Comparison of ENCODE assay signal across 8 cellular contexts in genomic region chr17:79797492-79798295, GRCh38. TPM values are rescaled to one million over a fixed set of nuclear protein-coding genes. Genes with fewer than 3 reads are reported as not detected.
A peak's percentile ranks its signal among the peaks of the same experiment; 100 is the strongest.
DNase-seq lines count a peak whose midpoint lies in the region; ATAC-seq and TF ChIP-seq lines count a peak whose summit lies in the region.

No MANE protein-coding gene starts in this region.

- H3K4me3 ChIP-seq in IMR-90 (ENCODE audit: insufficient read depth, low read depth, low read length) = peak overlapping the region; percentile 44
- H3K4me3 ChIP-seq in kidney epithelial cell (ENCODE audit: low read depth, low read length) = peak overlapping the region; percentile 64
- peak overlapping the region; percentile 41 to 76 (median 70) for H3K4me3 ChIP-seq in tibial nerve

- H3K9me3 Mint-ChIP-seq in activated naive CD4-positive, alpha-beta T cell treated with anti-CD3 and anti-CD28 coated beads for 36 hours = no peaks in the 10 kb centered on the region
- no peaks in the 10 kb centered on the region for H3K9me3 Mint-ChIP-seq in activated naive CD8-positive, alpha-beta T cell treated with anti-CD3 and anti-CD28 coated beads for 36 hours

- H2AK9ac ChIP-seq in IMR-90 (replicated peaks; ENCODE audit: low read depth, low read length, poor library complexity) = no peak overlapping the region

- H3K14ac ChIP-seq in IMR-90 (replicated peaks; ENCODE audit: low read depth, low read length) = no peak overlapping the region

- H2BK20ac ChIP-seq in IMR-90 (ENCODE audit: low read depth, low read length) = no peak overlapping the region

- peaks cover 14% of the 10 kb centered on the region for H4K20me1 ChIP-seq in IMR-90 (ENCODE audit: insufficient read depth, low read length)

- peak overlapping the region; percentile 77 for H3K4me3 Mint-ChIP-seq in activated naive CD4-positive, alpha-beta T cell treated with anti-CD3 and anti-CD28 coated beads for 36 hours
- H3K4me3 Mint-ChIP-seq in activated naive CD8-positive, alpha-beta T cell treated with anti-CD3 and anti-CD28 coated beads for 36 hours = peak overlapping the region; percentile 81

- dilution Hi-C loops in IMR-90 (cut with HindIII; ENCODE audit: low sequenced_read_pairs, unreplicated experiment) = no loop called here

- TF ChIP-seq EP300 in tibial nerve (IDR thresholded peaks at IDR 0.05) = no peak

- no peaks in the 10 kb centered on the region for H3K36me3 Mint-ChIP-seq in activated naive CD4-positive, alpha-beta T cell treated with anti-CD3 and anti-CD28 coated beads for 36 hours (ENCODE audit: low read depth)
- no peaks in the 10 kb centered on the region for H3K36me3 Mint-ChIP-seq in activated naive CD8-positive, alpha-beta T cell treated with anti-CD3 and anti-CD28 coated beads for 36 hours

- H2BK15ac ChIP-seq in IMR-90 (ENCODE audit: low read depth, low read length) = no peak overlapping the region

- 0 out of 2 replicates have a peak overlapping the region, but pooled peaks have one; percentile 8 for H3K4ac ChIP-seq in IMR-90 (ENCODE audit: low read depth, low read length)

- peak overlapping the region; percentile 80 for H2AFZ ChIP-seq in IMR-90 (replicated peaks; ENCODE audit: low read length, poor library complexity)

- H4K91ac ChIP-seq in IMR-90 (ENCODE audit: insufficient read depth, low read depth, low read length) = no peak overlapping the region

- POLR2A ChIA-PET in IMR-90 (lab: Charles Lee; ENCODE audit: unreplicated experiment) = interaction anchor here (0.6 kb wide), 2 partner anchors 21 to 49 kb away, joined by 7 to 8 read pairs; no protein-coding TSS in a partner anchor

- H3K56ac ChIP-seq in IMR-90 (ENCODE audit: extremely low read depth, insufficient read depth, low read length) = no peak overlapping the region

- no peak overlapping the region for H3K18ac ChIP-seq in IMR-90 (ENCODE audit: low read depth, low read length)

- peaks cover 8 to 23% of the 10 kb centered on the region in 2 experiments; a peak in 2 of 4 replicates for H3K79me1 ChIP-seq in IMR-90 (ENCODE audit: low read depth in 1 of 2, low read length in 2 of 2)

- peak overlapping the region; percentile 21; the same call in 1 of the 2 replicates for H3K4me2 ChIP-seq in IMR-90 (ENCODE audit: low read depth, low read length)

- H3K27ac ChIP-seq in IMR-90 (ENCODE audit: insufficient read depth, low read length) (no peak overlapping the region), tibial nerve (peak overlapping the region in 3 of 4 donors; percentile 56 to 86 (median 72))

- H3K27me3 Mint-ChIP-seq in activated naive CD4-positive, alpha-beta T cell treated with anti-CD3 and anti-CD28 coated beads for 36 hours (ENCODE audit: low read depth) = peaks cover 38% of the 10 kb centered on the region
- H3K27me3 Mint-ChIP-seq in activated naive CD8-positive, alpha-beta T cell treated with anti-CD3 and anti-CD28 coated beads for 36 hours = peaks cover 48% of the 10 kb centered on the region

- BruUV-seq in IMR-90 (replicated peaks; lab: Mats Ljungman, UMichigan) = no TSS peak

- H2BK120ac ChIP-seq in IMR-90 (ENCODE audit: low read depth, low read length) = no peak overlapping the region

- peaks cover 36% of the 10 kb centered on the region for H3K4me1 Mint-ChIP-seq in activated naive CD4-positive, alpha-beta T cell treated with anti-CD3 and anti-CD28 coated beads for 36 hours (ENCODE audit: low read depth)
- H3K4me1 Mint-ChIP-seq in activated naive CD8-positive, alpha-beta T cell treated with anti-CD3 and anti-CD28 coated beads for 36 hours = peaks cover 34% of the 10 kb centered on the region

- peaks cover 9% of the 10 kb centered on the region; the same call in 1 of the 2 replicates for H3K36me3 ChIP-seq in IMR-90 (ENCODE audit: control insufficient read depth, insufficient read depth, low read length)
- H3K36me3 ChIP-seq in kidney epithelial cell (ENCODE audit: control insufficient read depth, insufficient read depth, low read length) = no peaks in the 10 kb centered on the region
- peaks cover 0 to 10% (median 0%) of the 10 kb centered on the region in 3 donors for H3K36me3 ChIP-seq in tibial nerve

- peaks cover 14% of the 10 kb centered on the region for H3K4me1 ChIP-seq in IMR-90 (ENCODE audit: control insufficient read depth, insufficient read depth, low read length)
- peaks cover 4 to 68% (median 46%) of the 10 kb centered on the region in 4 donors for H3K4me1 ChIP-seq in tibial nerve

- H3K9me1 ChIP-seq in IMR-90 (ENCODE audit: insufficient read depth, low read length) = peaks cover 5% of the 10 kb centered on the region; the same call in 1 of the 2 replicates

- TF ChIP-seq RAD21 in IMR-90 (IDR thresholded peaks at IDR 0.05; ENCODE audit: low read length) = no peak

- H4K8ac ChIP-seq in IMR-90 (ENCODE audit: low read depth in 2 of 2, low read length in 2 of 2) = no peak overlapping the region

- H3K27me3 ChIP-seq in IMR-90 (ENCODE audit: control insufficient read depth, insufficient read depth, low read length) (peaks cover 51% of the 10 kb centered on the region), kidney epithelial cell (ENCODE audit: control insufficient read depth, insufficient read depth, low read length) (peaks cover 61% of the 10 kb centered on the region), tibial nerve (peaks cover 14 to 74% of the 10 kb centered on the region in 2 donors)

- H2BK5ac ChIP-seq in IMR-90 (ENCODE audit: low read depth, low read length, poor library complexity, severe bottlenecking) = no peak overlapping the region

- CTCF ChIA-PET in activated naive CD4-positive, alpha-beta T cell treated with anti-CD3 and anti-CD28 coated beads for 36 hours (lab: Charles Lee) = interaction anchor here (1.3 kb wide), 1 partner anchor 208 kb away, joined by 4 read pairs; no protein-coding TSS in a partner anchor
- CTCF ChIA-PET in IMR-90 (lab: Yijun Ruan, JAX) = no interaction called here

- H2AK5ac ChIP-seq in IMR-90 (ENCODE audit: low read depth, low read length) = 0 out of 2 replicates have a peak overlapping the region, but pooled peaks have one; percentile 8

- no peak overlapping the region for H3K27ac Mint-ChIP-seq in activated naive CD4-positive, alpha-beta T cell treated with anti-CD3 and anti-CD28 coated beads for 36 hours
- H3K27ac Mint-ChIP-seq in activated naive CD8-positive, alpha-beta T cell treated with anti-CD3 and anti-CD28 coated beads for 36 hours = no peak overlapping the region

- no peak overlapping the region for H4K5ac ChIP-seq in IMR-90 (ENCODE audit: low read depth, low read length)

- TF ChIP-seq POLR2A in IMR-90 (IDR thresholded peaks at IDR 0.05; ENCODE audit: low read depth, low read length) (no peak), tibial nerve (IDR thresholded peaks at IDR 0.05) (no peak)

- in situ Hi-C loops in IMR-90 (cut with MboI; ENCODE audit: low sequenced_read_pairs) = no loop called here

- TF ChIP-seq CTCF in IMR-90 (conservative IDR thresholded peaks at IDR 0.05; ENCODE audit: low read depth, low read length) (no peak), kidney epithelial cell (IDR thresholded peaks at IDR 0.05; ENCODE audit: insufficient read depth, low read length, poor library complexity, severe bottlenecking) (no peak), tibial nerve (IDR thresholded peaks at IDR 0.05) (no peak)

- DNase-seq in activated naive CD4-positive, alpha-beta T cell treated with anti-CD3 and anti-CD28 coated beads for 36 hours = no peak
- no peak for DNase-seq in activated naive CD4-positive, alpha-beta T cell treated with Interleukin-2 at 50 U/mL for 16 hours
- DNase-seq in IMR-90 (no peak), kidney epithelial cell (ENCODE audit: low read depth) (no peak), tibial nerve (ENCODE audit: low spot score in 2 of 2) (no peak)
- DNase-seq in activated naive CD8-positive, alpha-beta T cell treated with anti-CD3 and anti-CD28 coated beads for 36 hours = no peak
- DNase-seq in stimulated activated CD4-positive, alpha-beta T cell treated with anti-CD3 and anti-CD28 coated beads, Interleukin-2, amount 100 ng/mL, for 48 hours = no peak
- no peak for DNase-seq in activated CD4-positive, alpha-beta T cell treated with anti-CD3 and anti-CD28 coated beads, Interleukin-2, amount 50 U/mL, for 48 hours

- WGBS in IMR-90 (ENCODE audit: extremely low coverage in 2 of 2, insufficient read length in 1 of 2), 2 experiments = 7% methylated on average over 34 of the region's 89 CpGs; no CpG with 5 or more reads in 1 of the 2 experiments
- WGBS in tibial nerve, 2 donors = 1% methylated on average over 15 to 20 of the region's 89 CpGs

- no peak overlapping the region for H3K23ac ChIP-seq in IMR-90 (ENCODE audit: low read depth, low read length)

- ATAC-seq in IMR-90 (ENCODE audit: low read depth) = peak; percentile 0; the same call in 1 of the 2 replicates

- no peak overlapping the region for H3K9ac ChIP-seq in IMR-90 (ENCODE audit: low read depth, low read length)

- H3K9me3 ChIP-seq in IMR-90 (ENCODE audit: control insufficient read depth, insufficient read depth, low read length) = no peaks in the 10 kb centered on the region; the same call in 1 of the 2 replicates
- no peaks in the 10 kb centered on the region for H3K9me3 ChIP-seq in tibial nerve

- intact Hi-C loops in activated naive CD4-positive, alpha-beta T cell treated with anti-CD3 and anti-CD28 coated beads for 36 hours (cut with micrococcal nuclease) = loop anchor here (1.0 to 5.0 kb wide), 6 partner anchors 14 to 465 kb away; partner anchors contain the start of genes CBX2, CBX4, EIF4A3 and RNF213
- intact Hi-C loops in IMR-90 (cut with micrococcal nuclease) = no loop called here

RNA-seq across cellular contexts. Expression of gene CBX8, which starts 0.8 kb away (rescaled TPM):
- 1 to 10 TPM; 3.8 to 3.9 TPM for total RNA-seq in activated naive CD4-positive, alpha-beta T cell treated with anti-CD3 and anti-CD28 coated beads for 36 hours
- total RNA-seq in IMR-90 (2012; rRNA removed) (5.3 and 5.4 TPM in 2 replicates), kidney epithelial cell (2.5 and 2.7 TPM in 2 replicates), tibial nerve (1 to 10 TPM in 1 of 4 donors, under 1 TPM in 2, not detected in 1; 0.84 to 4.2 (median 0.87) TPM)
- polyA plus RNA-seq in IMR-90 (2012; rRNA removed) = 2.4 and 3.2 TPM in 2 replicates
- 0.49 and 1.0 TPM in 2 replicates for polyA plus RNA-seq in IMR-90 (2012; cell fraction: cytosol; rRNA removed)
- polyA plus RNA-seq in IMR-90 (2012; cell fraction: nucleus; rRNA removed; ENCODE audit: low replicate concordance) = 1.4 and 2.6 TPM in 2 replicates
- 1 to 10 TPM; 3.5 to 4.1 TPM for total RNA-seq in activated naive CD8-positive, alpha-beta T cell treated with anti-CD3 and anti-CD28 coated beads for 36 hours

RNA-seq across cellular contexts. Expression of gene CBX2, which starts 19.7 kb away (rescaled TPM):
- total RNA-seq in activated naive CD4-positive, alpha-beta T cell treated with anti-CD3 and anti-CD28 coated beads for 36 hours = 1 to 10 TPM; 5.2 to 5.8 TPM
- total RNA-seq in IMR-90 (2012; rRNA removed) (2.0 and 2.2 TPM in 2 replicates), kidney epithelial cell (11.9 and 15.8 TPM in 2 replicates), tibial nerve (1 to 10 TPM; 2.4 to 5.9 (median 4.5) TPM)
- 3.2 and 4.0 TPM in 2 replicates for polyA plus RNA-seq in IMR-90 (2012; rRNA removed)
- 2.9 and 4.0 TPM in 2 replicates for polyA plus RNA-seq in IMR-90 (2012; cell fraction: cytosol; rRNA removed)
- 4.3 and 7.7 TPM in 2 replicates for polyA plus RNA-seq in IMR-90 (2012; cell fraction: nucleus; rRNA removed; ENCODE audit: low replicate concordance)
- total RNA-seq in activated naive CD8-positive, alpha-beta T cell treated with anti-CD3 and anti-CD28 coated beads for 36 hours = 1 to 10 TPM; 5.2 to 5.4 TPM

RNA-seq across cellular contexts. Expression of gene CBX4, which starts 41.5 kb away (rescaled TPM):
- 10 to 100 TPM; 22.7 to 26.3 TPM for total RNA-seq in activated naive CD4-positive, alpha-beta T cell treated with anti-CD3 and anti-CD28 coated beads for 36 hours
- total RNA-seq in IMR-90 (2012; rRNA removed) (3.2 and 5.3 TPM in 2 replicates), kidney epithelial cell (24.0 and 28.6 TPM in 2 replicates), tibial nerve (10 to 100 TPM; 11.6 to 15.3 (median 14.4) TPM)
- 9.4 and 12.9 TPM in 2 replicates for polyA plus RNA-seq in IMR-90 (2012; rRNA removed)
- 13.2 and 18.5 TPM in 2 replicates for polyA plus RNA-seq in IMR-90 (2012; cell fraction: cytosol; rRNA removed)
- polyA plus RNA-seq in IMR-90 (2012; cell fraction: nucleus; rRNA removed; ENCODE audit: low replicate concordance) = 21.8 and 29.2 TPM in 2 replicates
- 10 to 100 TPM; 18.2 to 18.6 TPM for total RNA-seq in activated naive CD8-positive, alpha-beta T cell treated with anti-CD3 and anti-CD28 coated beads for 36 hours
